8 cellular contexts compared by ENCODE assay signal in the genomic region with DNA sequence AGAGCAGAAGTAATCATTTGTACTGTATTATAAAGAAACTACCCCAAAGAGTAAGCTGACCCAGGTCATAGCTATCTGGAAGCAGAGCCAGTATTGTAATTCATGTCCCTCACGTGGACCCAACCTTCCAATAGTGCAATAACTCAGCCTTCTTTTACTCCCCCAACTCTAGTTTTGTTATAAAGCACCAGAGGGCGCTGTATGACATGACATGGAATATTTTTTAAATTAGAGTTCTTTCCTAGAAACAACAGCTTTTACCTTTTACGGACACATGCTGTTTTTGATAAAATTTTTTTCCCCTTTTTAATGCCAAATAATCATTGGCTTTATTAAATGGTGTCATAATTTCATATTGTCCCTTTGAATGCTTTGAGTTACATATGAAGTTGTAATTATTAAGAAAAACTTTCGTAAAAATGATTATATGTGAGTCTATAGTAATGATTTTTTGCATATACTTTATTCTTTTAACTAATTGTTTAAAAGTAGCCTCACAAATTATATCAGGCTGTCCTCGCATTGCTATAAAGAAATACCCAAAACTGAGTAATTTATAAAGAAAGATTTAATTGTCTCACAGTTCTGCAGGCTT.
DNase-seq lines count a peak whose midpoint lies in the region; ATAC-seq and TF ChIP-seq lines count a peak whose summit lies in the region.

No MANE protein-coding gene starts in this region.

- H3K79me2 ChIP-seq in DND-41 (ENCODE audit: insufficient read depth, low read length) (no peaks in the 10 kb centered on the region), PC-9 (ENCODE audit: low read depth) (no peaks in the 10 kb centered on the region)

- no peak overlapping the region for H3K27ac ChIP-seq in DND-41 (ENCODE audit: low read length)
- no peak overlapping the region for H3K27ac ChIP-seq in PC-9
- no peak overlapping the region for H3K27ac ChIP-seq in endodermal cell (ENCODE audit: low read depth, low read length)

- H3K9me3 ChIP-seq in DND-41 (ENCODE audit: insufficient read depth, low read length, severe bottlenecking) (no peaks in the 10 kb centered on the region), PC-9 (ENCODE audit: insufficient read depth, low read depth) (no peaks in the 10 kb centered on the region; the same call in 1 of the 2 replicates), endodermal cell (ENCODE audit: control insufficient read depth, low read length) (peaks cover 6% of the 10 kb centered on the region)

- no TSS peak for BruUV-seq in PC-9 (replicated peaks; lab: Mats Ljungman, UMichigan)

- H3K36me3 Mint-ChIP-seq in endodermal cell (ENCODE audit: low read depth), result peaks cover 34% of the 10 kb centered on the region
- peaks cover 51% of the 10 kb centered on the region for H3K36me3 Mint-ChIP-seq in mesothelial cell of epicardium

- H3K4me1 ChIP-seq in DND-41 (ENCODE audit: insufficient read depth, low read length), result no peaks in the 10 kb centered on the region
- no peaks in the 10 kb centered on the region for H3K4me1 ChIP-seq in PC-9 (replicated peaks; ENCODE audit: insufficient read depth)
- peaks cover 3% of the 10 kb centered on the region for H3K4me1 ChIP-seq in endodermal cell (ENCODE audit: control insufficient read depth, insufficient read depth, low read length)

- CTCF ChIA-PET in PC-9 (lab: Charles Lee), result interaction anchor here (0.6 to 1.2 kb wide), 3 partner anchors 112 to 350 kb away, joined by 3 to 6 read pairs (median 5); no protein-coding TSS in a partner anchor

- no peaks in the 10 kb centered on the region for H4K20me1 ChIP-seq in DND-41 (ENCODE audit: insufficient read depth, low read length)
- H4K20me1 ChIP-seq in PC-9 (ENCODE audit: insufficient read depth), result no peaks in the 10 kb centered on the region

- WGBS in endodermal cell (ENCODE audit: insufficient coverage in 1 of 2, insufficient read length in 1 of 2), 2 experiments, result 58 to 59% methylated on average over 3 to 4 of the region's 5 CpGs

- H3K4me1 Mint-ChIP-seq in endodermal cell (no peaks in the 10 kb centered on the region), mesothelial cell of epicardium (no peaks in the 10 kb centered on the region)

- ATAC-seq in DND-41 (ENCODE audit: insufficient read depth, low read depth) (peak; percentile 50; the same call in 1 of the 3 replicates), HG02981 (IDR thresholded peaks at IDR 0.05; ENCODE audit: unreplicated experiment) (no peak), GM21360 (IDR thresholded peaks at IDR 0.05; ENCODE audit: unreplicated experiment) (no peak)

- peaks cover 71% of the 10 kb centered on the region for H3K36me3 ChIP-seq in DND-41 (ENCODE audit: insufficient read depth, low read length)
- 0 out of 2 replicates have a peak, but pooled peaks cover 5% of the 10 kb centered on the region for H3K36me3 ChIP-seq in PC-9 (ENCODE audit: low read depth)
- H3K36me3 ChIP-seq in endodermal cell (ENCODE audit: control insufficient read depth, insufficient read depth, low read length), result peaks cover 81% of the 10 kb centered on the region

- H2AFZ ChIP-seq in DND-41 (ENCODE audit: low read depth, low read length) (no peak overlapping the region), PC-9 (no peak overlapping the region)

- H3K9me2 ChIP-seq in PC-9 (ENCODE audit: insufficient read depth), result no peaks in the 10 kb centered on the region

- H3K27ac Mint-ChIP-seq in endodermal cell (no peak overlapping the region), mesothelial cell of epicardium (no peak overlapping the region)

- intact Hi-C loops in PC-9 (cut with micrococcal nuclease; ENCODE audit: unreplicated experiment), result loop anchor here (1.0 to 2.0 kb wide), 3 partner anchors 113 to 349 kb away; no protein-coding TSS in a partner anchor

- H3K9me3 Mint-ChIP-seq in endodermal cell, result peaks cover 6% of the 10 kb centered on the region
- H3K9me3 Mint-ChIP-seq in mesothelial cell of epicardium, result peaks cover 8% of the 10 kb centered on the region

- H3F3A ChIP-seq in PC-9 (ENCODE audit: insufficient read depth, low read depth), result no peaks in the 10 kb centered on the region

- H3K9ac ChIP-seq in DND-41 (ENCODE audit: low read depth, low read length) (no peak overlapping the region), endodermal cell (ENCODE audit: extremely low read depth, low read length, poor library complexity, severe bottlenecking) (no peak overlapping the region)

- POLR2A ChIA-PET in PC-9 (lab: Charles Lee; ENCODE audit: unreplicated experiment), result no interaction called here

- H3K4me3 Mint-ChIP-seq in endodermal cell (no peak overlapping the region), mesothelial cell of epicardium (no peak overlapping the region)

- TF ChIP-seq CTCF in DND-41 (IDR thresholded peaks at IDR 0.05; ENCODE audit: borderline replicate concordance, extremely low read depth, low read length, poor library complexity, severe bottlenecking) (peak; percentile 66), PC-9 (conservative IDR thresholded peaks at IDR 0.05) (peak; percentile 77), endodermal cell (conservative IDR thresholded peaks at IDR 0.05) (peak; percentile 86), mesothelial cell of epicardium (IDR thresholded peaks at IDR 0.05; ENCODE audit: unreplicated experiment) (peak; percentile 65)

- no peak overlapping the region for H3K4me2 ChIP-seq in DND-41 (ENCODE audit: insufficient read depth, low read length)
- no peak overlapping the region for H3K4me2 ChIP-seq in PC-9

- H3K4me3 ChIP-seq in DND-41 (ENCODE audit: low read depth in 1 of 2, low read length in 2 of 2) (no peak overlapping the region), PC-9 (no peak overlapping the region), endodermal cell (ENCODE audit: low read length) (no peak overlapping the region)

- no peak for DNase-seq in DND-41
- DNase-seq in HuH-7 (ENCODE audit: low spot score), result peak; percentile 28
- DNase-seq in PC-9, result peak in 1 of 2 experiments; percentile 2
- DNase-seq in endodermal cell, result no peak
- DNase-seq in mesothelial cell of epicardium (ENCODE audit: low spot score in 2 of 2, unreplicated experiment in 2 of 2), result no peak
- no peak for DNase-seq in mesenteric fat pad (ENCODE audit: low spot score)

- H3K27me3 ChIP-seq in DND-41 (ENCODE audit: insufficient read depth, low read length, poor library complexity), result no peaks in the 10 kb centered on the region
- H3K27me3 ChIP-seq in PC-9 (ENCODE audit: insufficient read depth, low read depth), result no peaks in the 10 kb centered on the region
- no peaks in the 10 kb centered on the region for H3K27me3 ChIP-seq in endodermal cell (ENCODE audit: control insufficient read depth, insufficient read depth, low read length, poor library complexity, severe bottlenecking)

- H3K27me3 Mint-ChIP-seq in endodermal cell (ENCODE audit: insufficient read depth), result no peaks in the 10 kb centered on the region
- H3K27me3 Mint-ChIP-seq in mesothelial cell of epicardium (ENCODE audit: low read depth), result no peaks in the 10 kb centered on the region
